1 cellular context compared by ENCODE assay signal in the genomic region with DNA sequence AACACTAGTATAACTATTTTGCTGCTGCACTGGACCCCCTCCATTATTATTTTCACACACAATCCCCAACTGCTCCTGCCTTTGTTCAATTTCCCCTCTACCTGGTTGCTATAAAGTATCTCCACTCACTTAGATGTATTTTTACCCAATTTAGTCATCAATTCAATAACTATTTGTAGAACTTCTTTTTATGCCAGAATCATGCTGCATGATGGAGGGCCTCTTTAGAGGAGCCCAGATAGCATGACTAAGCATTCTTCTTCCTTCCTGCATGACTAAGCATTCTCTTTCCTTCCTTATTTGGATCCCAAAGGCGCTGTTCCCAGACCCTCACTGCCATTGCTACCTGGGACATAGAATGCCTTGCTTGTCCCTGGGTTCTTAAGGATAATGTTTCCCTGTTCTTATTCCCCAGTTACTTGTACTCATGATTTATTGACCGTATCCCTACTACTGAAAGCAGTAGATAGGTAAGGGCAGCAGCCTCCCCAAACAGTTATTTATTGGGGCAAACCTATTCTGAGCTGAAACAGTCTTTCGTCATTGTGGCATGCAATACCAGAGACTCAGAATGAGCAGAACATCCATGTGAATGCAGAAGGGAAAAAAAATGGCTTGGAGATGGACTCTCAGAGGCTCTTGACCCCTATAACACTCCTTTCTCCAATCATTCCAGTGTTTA.
A peak's percentile ranks its signal among the peaks of the same experiment; 100 is the strongest.
TF ChIP-seq lines count a peak whose summit lies in the region.

No MANE protein-coding gene starts in this region.

TF ChIP-seq in K562, 482 proteins besides CTCF, POLR2A, EP300 and RAD21 (continued from another document):
- TF ChIP-seq, protein P1, sequence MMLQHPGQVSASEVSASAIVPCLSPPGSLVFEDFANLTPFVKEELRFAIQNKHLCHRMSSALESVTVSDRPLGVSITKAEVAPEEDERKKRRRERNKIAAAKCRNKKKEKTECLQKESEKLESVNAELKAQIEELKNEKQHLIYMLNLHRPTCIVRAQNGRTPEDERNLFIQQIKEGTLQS (IDR thresholded peaks at IDR 0.05): peak; percentile 38; the same call in 1 of the 2 replicates
- TF ChIP-seq, protein P1 (CRISPR knock-in tag; conservative IDR thresholded peaks at IDR 0.05): no peak
- TF ChIP-seq ETV5 (CRISPR knock-in tag; IDR thresholded peaks at IDR 0.05; ENCODE audit: low read depth) (no peak), SRF (CRISPR knock-in tag; IDR thresholded peaks at IDR 0.05) (peak in 1 of 2 experiments; percentile 85; a peak in 1 of 4 replicates), TBL1XR1 (IDR thresholded peaks at IDR 0.05; ENCODE audit: low read length in 2 of 2) (0 out of 4 replicates have a peak, but pooled peaks of 1 of the 2 experiments have one; percentile 20), CXXC5 (CRISPR knock-in tag; IDR thresholded peaks at IDR 0.05) (peak; percentile 17; the same call in 1 of the 2 replicates), L3MBTL2 (IDR thresholded peaks at IDR 0.05) (peak; percentile 49; the same call in 1 of the 2 replicates), MEF2D (tag; conservative IDR thresholded peaks at IDR 0.05; ENCODE audit: low read depth) (peak; percentile 10; the same call in 1 of the 2 replicates), ZNF551 (CRISPR knock-in tag; IDR thresholded peaks at IDR 0.05) (no peak), RAD51 (IDR thresholded peaks at IDR 0.05; ENCODE audit: borderline replicate concordance, low read depth) (no peak), SMAD2 (IDR thresholded peaks at IDR 0.05; ENCODE audit: low read depth, low read length) (no peak), NFE2L1 (tag; IDR thresholded peaks at IDR 0.05; ENCODE audit: borderline replicate concordance, low read depth) (peak; percentile 98), ZNF79 (CRISPR knock-in tag; IDR thresholded peaks at IDR 0.05; ENCODE audit: low read depth) (no peak), MAFK (IDR thresholded peaks at IDR 0.05; ENCODE audit: low read length) (peak; percentile 96), ZNF589 (CRISPR knock-in tag; IDR thresholded peaks at IDR 0.05; ENCODE audit: low read depth) (0 out of 2 replicates have a peak, but pooled peaks have one; percentile 25), ZNF316 (IDR thresholded peaks at IDR 0.05) (peak; percentile 100), MED1 (CRISPR knock-in tag; IDR thresholded peaks at IDR 0.05; ENCODE audit: borderline replicate concordance) (no peak), YBX1 (IDR thresholded peaks at IDR 0.05) (no peak), PML (IDR thresholded peaks at IDR 0.05; ENCODE audit: low read length) (no peak), ZBTB17 (CRISPR knock-in tag; IDR thresholded peaks at IDR 0.05) (peak; percentile 74; the same call in 1 of the 2 replicates), JUND (IDR thresholded peaks at IDR 0.05; ENCODE audit: borderline replicate concordance, low read depth, low read length) (no peak), JUND (tag; IDR thresholded peaks at IDR 0.05; ENCODE audit: borderline replicate concordance, low read depth, low read length) (peak; percentile 49; the same call in 1 of the 3 replicates), JUNB (CRISPR knock-in tag; conservative IDR thresholded peaks at IDR 0.05) (0 out of 2 replicates have a peak, but pooled peaks have one; percentile 15), SMARCA4 (IDR thresholded peaks at IDR 0.05) (peak; percentile 67; the same call in 1 of the 2 replicates), PYGO2 (tag; IDR thresholded peaks at IDR 0.05) (0 out of 2 replicates have a peak, but pooled peaks have one; percentile 31), FOSL1 (tag; conservative IDR thresholded peaks at IDR 0.05) (peak; percentile 67), KLF1 (tag; IDR thresholded peaks at IDR 0.05) (no peak), PCBP2 (IDR thresholded peaks at IDR 0.05; ENCODE audit: low read depth, low read length, poor library complexity, severe bottlenecking) (no peak), LCOR (CRISPR knock-in tag; IDR thresholded peaks at IDR 0.05) (no peak), ETV1 (tag; conservative IDR thresholded peaks at IDR 0.05; ENCODE audit: low read depth) (peak; percentile 77), EHMT2 (IDR thresholded peaks at IDR 0.05) (peak; percentile 86; the same call in 1 of the 2 replicates), ILF3 (IDR thresholded peaks at IDR 0.05; ENCODE audit: borderline replicate concordance) (no peak), MAFG (tag; conservative IDR thresholded peaks at IDR 0.05) (peak; percentile 100), PHB2 (IDR thresholded peaks at IDR 0.05; ENCODE audit: low read depth) (no peak), MYBL2 (IDR thresholded peaks at IDR 0.05; ENCODE audit: low read depth) (no peak), MYBL2 (CRISPR knock-in tag; IDR thresholded peaks at IDR 0.05; ENCODE audit: borderline replicate concordance) (no peak)
- TF ChIP-seq, protein P2, sequence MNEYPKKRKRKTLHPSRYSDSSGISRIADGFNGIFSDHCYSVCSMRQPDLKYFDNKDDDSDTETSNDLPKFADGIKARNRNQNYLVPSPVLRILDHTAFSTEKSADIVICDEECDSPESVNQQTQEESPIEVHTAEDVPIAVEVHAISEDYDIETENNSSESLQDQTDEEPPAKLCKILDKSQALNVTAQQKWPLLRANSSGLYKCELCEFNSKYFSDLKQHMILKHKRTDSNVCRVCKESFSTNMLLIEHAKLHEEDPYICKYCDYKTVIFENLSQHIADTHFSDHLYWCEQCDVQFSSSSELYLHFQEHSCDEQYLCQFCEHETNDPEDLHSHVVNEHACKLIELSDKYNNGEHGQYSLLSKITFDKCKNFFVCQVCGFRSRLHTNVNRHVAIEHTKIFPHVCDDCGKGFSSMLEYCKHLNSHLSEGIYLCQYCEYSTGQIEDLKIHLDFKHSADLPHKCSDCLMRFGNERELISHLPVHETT (CRISPR knock-in tag; conservative IDR thresholded peaks at IDR 0.05 in 1 of 2, IDR thresholded peaks at IDR 0.05 in 1 of 2): peak in 1 of 2 experiments; percentile 83; a peak in 2 of 4 replicates
- TF ChIP-seq, protein P3, sequence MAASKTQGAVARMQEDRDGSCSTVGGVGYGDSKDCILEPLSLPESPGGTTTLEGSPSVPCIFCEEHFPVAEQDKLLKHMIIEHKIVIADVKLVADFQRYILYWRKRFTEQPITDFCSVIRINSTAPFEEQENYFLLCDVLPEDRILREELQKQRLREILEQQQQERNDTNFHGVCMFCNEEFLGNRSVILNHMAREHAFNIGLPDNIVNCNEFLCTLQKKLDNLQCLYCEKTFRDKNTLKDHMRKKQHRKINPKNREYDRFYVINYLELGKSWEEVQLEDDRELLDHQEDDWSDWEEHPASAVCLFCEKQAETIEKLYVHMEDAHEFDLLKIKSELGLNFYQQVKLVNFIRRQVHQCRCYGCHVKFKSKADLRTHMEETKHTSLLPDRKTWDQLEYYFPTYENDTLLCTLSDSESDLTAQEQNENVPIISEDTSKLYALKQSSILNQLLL (CRISPR knock-in tag; IDR thresholded peaks at IDR 0.05; ENCODE audit: borderline replicate concordance): no peak
- TF ChIP-seq, protein P4, sequence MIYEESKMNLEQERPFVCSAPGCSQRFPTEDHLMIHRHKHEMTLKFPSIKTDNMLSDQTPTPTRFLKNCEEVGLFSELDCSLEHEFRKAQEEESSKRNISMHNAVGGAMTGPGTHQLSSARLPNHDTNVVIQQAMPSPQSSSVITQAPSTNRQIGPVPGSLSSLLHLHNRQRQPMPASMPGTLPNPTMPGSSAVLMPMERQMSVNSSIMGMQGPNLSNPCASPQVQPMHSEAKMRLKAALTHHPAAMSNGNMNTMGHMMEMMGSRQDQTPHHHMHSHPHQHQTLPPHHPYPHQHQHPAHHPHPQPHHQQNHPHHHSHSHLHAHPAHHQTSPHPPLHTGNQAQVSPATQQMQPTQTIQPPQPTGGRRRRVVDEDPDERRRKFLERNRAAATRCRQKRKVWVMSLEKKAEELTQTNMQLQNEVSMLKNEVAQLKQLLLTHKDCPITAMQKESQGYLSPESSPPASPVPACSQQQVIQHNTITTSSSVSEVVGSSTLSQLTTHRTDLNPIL (CRISPR knock-in tag; IDR thresholded peaks at IDR 0.05): no peak
- TF ChIP-seq, protein P5, sequence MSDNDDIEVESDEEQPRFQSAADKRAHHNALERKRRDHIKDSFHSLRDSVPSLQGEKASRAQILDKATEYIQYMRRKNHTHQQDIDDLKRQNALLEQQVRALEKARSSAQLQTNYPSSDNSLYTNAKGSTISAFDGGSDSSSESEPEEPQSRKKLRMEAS (CRISPR knock-in tag; IDR thresholded peaks at IDR 0.05): no peak
- TF ChIP-seq, protein P6, sequence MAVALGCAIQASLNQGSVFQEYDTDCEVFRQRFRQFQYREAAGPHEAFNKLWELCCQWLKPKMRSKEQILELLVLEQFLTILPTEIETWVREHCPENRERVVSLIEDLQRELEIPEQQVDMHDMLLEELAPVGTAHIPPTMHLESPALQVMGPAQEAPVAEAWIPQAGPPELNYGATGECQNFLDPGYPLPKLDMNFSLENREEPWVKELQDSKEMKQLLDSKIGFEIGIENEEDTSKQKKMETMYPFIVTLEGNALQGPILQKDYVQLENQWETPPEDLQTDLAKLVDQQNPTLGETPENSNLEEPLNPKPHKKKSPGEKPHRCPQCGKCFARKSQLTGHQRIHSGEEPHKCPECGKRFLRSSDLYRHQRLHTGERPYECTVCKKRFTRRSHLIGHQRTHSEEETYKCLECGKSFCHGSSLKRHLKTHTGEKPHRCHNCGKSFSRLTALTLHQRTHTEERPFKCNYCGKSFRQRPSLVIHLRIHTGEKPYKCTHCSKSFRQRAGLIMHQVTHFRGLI (CRISPR knock-in tag; IDR thresholded peaks at IDR 0.05): 0 out of 2 replicates have a peak, but pooled peaks have one; percentile 27
TF ChIP-seq in K562: peak in this region for 46.
